Comparison of ENCODE assay signal across 17 cellular contexts in the genomic region with DNA sequence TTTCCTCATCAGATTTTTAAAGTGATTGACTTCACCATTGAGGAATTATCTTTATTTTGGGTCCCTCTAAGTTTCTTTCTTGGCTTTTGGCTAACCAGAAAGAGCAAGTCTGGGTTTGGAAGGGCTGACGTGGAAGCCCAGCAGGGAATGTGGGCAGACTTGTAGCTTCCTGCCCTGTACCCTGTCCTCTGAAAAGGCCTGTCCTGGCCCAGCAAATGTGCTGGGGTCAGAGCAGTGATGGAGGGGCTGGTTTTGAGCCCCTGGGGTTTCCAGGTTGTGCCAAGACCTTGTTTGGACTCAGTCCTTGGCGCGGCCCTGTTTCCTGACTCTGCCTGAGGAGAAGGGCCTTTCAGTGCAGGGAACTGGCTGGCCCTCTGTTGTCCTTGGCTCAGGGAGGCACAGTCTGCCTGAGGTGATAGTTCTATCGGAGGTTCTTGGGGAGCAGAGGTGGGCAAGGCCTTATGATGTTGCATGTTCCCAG.
DNase-seq lines count a peak whose midpoint lies in the region; ATAC-seq, FAIRE-seq and TF ChIP-seq lines count a peak whose summit lies in the region.
"Had no signal": no experiment of that assay in that cellular context is flagged by ENCODE, and none has a peak within 500 bp of the region (broad histone marks: within the 10 kb centered on the region; RNA-seq: fewer than 3 reads in every experiment).

No MANE protein-coding gene starts in this region.

- peak overlapping the region; percentile 69 for H3K9ac ChIP-seq in IMR-90 (ENCODE audit: low read depth, low read length)

- DNase-seq in IMR-90 (peak; percentile 23), cerebellum (ENCODE audit: low spot score) (peak; percentile 50), right atrium auricular region (ENCODE audit: low spot score) (no peak), HTR-8/SVneo (ENCODE audit: insufficient read length, low spot score) (no peak), DMS53 treated with DMSO at 0.1 percent for 48 hours (lab: John Stamatoyannopoulos, UW; ENCODE audit: unreplicated experiment) (no peak)
- DNase-seq in stimulated activated effector memory CD8-positive, alpha-beta T cell treated with anti-CD3 and anti-CD28 coated beads, Interleukin-12 subunit alpha, Interleukin-12 subunit beta, amount 100 ng/mL, for 72 hours (ENCODE audit: low spot score in 2 of 2): no peak
- DNase-seq: activated CD4-positive, alpha-beta T cell treated with anti-CD3 and anti-CD28 coated beads, Interleukin-2, amount 50 U/mL, for 48 hours; activated gamma-delta T cell treated with Interleukin-2 at 50 U/mL for 16 hours; left colon; MM.1S; NCI-H2171 treated with DMSO at 0.1 percent for 48 hours; OCI-M1 had no signal

- no CpG with 5 or more reads among the region's 4 CpGs for WGBS in IMR-90 (ENCODE audit: extremely low coverage in 2 of 2, insufficient read length in 1 of 2), 2 experiments

- H2BK20ac ChIP-seq in IMR-90 (ENCODE audit: low read depth, low read length): peak overlapping the region; percentile 99

- dilution Hi-C loops in IMR-90 (cut with HindIII; ENCODE audit: low sequenced_read_pairs, unreplicated experiment): no loop called here

- CTCF ChIA-PET in IMR-90 (lab: Yijun Ruan, JAX): interaction anchor here (1.0 kb wide), 1 partner anchor 16 kb away, joined by 3 read pairs; no protein-coding TSS in a partner anchor

- H2AK9ac ChIP-seq in IMR-90 (replicated peaks; ENCODE audit: low read depth, low read length, poor library complexity): peak overlapping the region; percentile 99

- H3K36me3 ChIP-seq in IMR-90 (ENCODE audit: control insufficient read depth, insufficient read depth, low read length) (peaks cover 9% of the 10 kb centered on the region), right atrium auricular region (peaks cover 7% of the 10 kb centered on the region)

- H3K56ac ChIP-seq in IMR-90 (ENCODE audit: extremely low read depth, insufficient read depth, low read length): peak overlapping the region; percentile 96

- no peak overlapping the region for H3K4me3 Mint-ChIP-seq in stimulated activated effector memory CD8-positive, alpha-beta T cell treated with anti-CD3 and anti-CD28 coated beads, Interleukin-12 subunit alpha, Interleukin-12 subunit beta, amount 100 ng/mL, for 72 hours
- H3K4me3 Mint-ChIP-seq: CD14-positive monocyte; stimulated activated memory B cell treated with anti-CD40 and anti-IgM and Interleukin-4, amounts not matched to agents 10 μg/mL and 1 μg/mL and 100 μg/mL, for 72 hours; T-helper 1 cell treated with Interleukin-12 subunit alpha and Interleukin-12 subunit beta and Interleukin-4 antibody, amounts not matched to agents 30 μg/mL and 1 μg/mL, for 36 hours had no signal

- H4K8ac ChIP-seq in IMR-90 (ENCODE audit: low read depth in 2 of 2, low read length in 2 of 2): peak overlapping the region; percentile 70 to 99

- TF ChIP-seq RAD21 in IMR-90 (IDR thresholded peaks at IDR 0.05; ENCODE audit: low read length): no peak

- H4K20me1 ChIP-seq in IMR-90 (ENCODE audit: insufficient read depth, low read length): no peaks in the 10 kb centered on the region

- H3K4me1 Mint-ChIP-seq in stimulated activated effector memory CD8-positive, alpha-beta T cell treated with anti-CD3 and anti-CD28 coated beads, Interleukin-12 subunit alpha, Interleukin-12 subunit beta, amount 100 ng/mL, for 72 hours: peaks cover 12% of the 10 kb centered on the region
- H3K4me1 Mint-ChIP-seq: stimulated activated memory B cell treated with anti-CD40 and anti-IgM and Interleukin-4, amounts not matched to agents 10 μg/mL and 1 μg/mL and 100 μg/mL, for 72 hours had no signal

- H3K4me1 ChIP-seq in IMR-90 (ENCODE audit: control insufficient read depth, insufficient read depth, low read length) (peaks cover 65% of the 10 kb centered on the region), right atrium auricular region (peaks cover 0 to 61% of the 10 kb centered on the region in 2 donors)

- no peaks in the 10 kb centered on the region for H3K9me3 Mint-ChIP-seq in stimulated activated effector memory CD8-positive, alpha-beta T cell treated with anti-CD3 and anti-CD28 coated beads, Interleukin-12 subunit alpha, Interleukin-12 subunit beta, amount 100 ng/mL, for 72 hours
- H3K9me3 Mint-ChIP-seq: CD14-positive monocyte; stimulated activated memory B cell treated with anti-CD40 and anti-IgM and Interleukin-4, amounts not matched to agents 10 μg/mL and 1 μg/mL and 100 μg/mL, for 72 hours; T-helper 1 cell treated with Interleukin-12 subunit alpha and Interleukin-12 subunit beta and Interleukin-4 antibody, amounts not matched to agents 30 μg/mL and 1 μg/mL, for 36 hours had no signal

- TF ChIP-seq CTCF in IMR-90 (conservative IDR thresholded peaks at IDR 0.05; ENCODE audit: low read depth, low read length) (no peak), right atrium auricular region (IDR thresholded peaks at IDR 0.05) (no peak)

- FAIRE-seq in HTR-8/SVneo (lab: Jason Lieb, UNC): no peak

- ATAC-seq in IMR-90 (ENCODE audit: low read depth) (no peak), HG03039 (IDR thresholded peaks at IDR 0.05; ENCODE audit: unreplicated experiment) (no peak), GM18517 (IDR thresholded peaks at IDR 0.05; ENCODE audit: unreplicated experiment) (no peak)
- no peak for ATAC-seq in stimulated activated effector memory CD8-positive, alpha-beta T cell treated with anti-CD3 and anti-CD28 coated beads, Interleukin-12 subunit alpha, Interleukin-12 subunit beta, amount 100 ng/mL, for 72 hours
- ATAC-seq: left colon; stimulated activated memory B cell treated with anti-CD40 and anti-IgM and Interleukin-4, amounts not matched to agents 10 μg/mL and 1 μg/mL and 100 μg/mL, for 72 hours had no signal

- no peaks in the 10 kb centered on the region for H3K9me3 ChIP-seq in IMR-90 (ENCODE audit: control insufficient read depth, insufficient read depth, low read length)
- no peaks in the 10 kb centered on the region for H3K9me3 ChIP-seq in right atrium auricular region

- H2AK5ac ChIP-seq in IMR-90 (ENCODE audit: low read depth, low read length): peak overlapping the region; percentile 100

- TF ChIP-seq POLR2A in IMR-90 (IDR thresholded peaks at IDR 0.05; ENCODE audit: low read depth, low read length): no peak

- H3K9me1 ChIP-seq in IMR-90 (ENCODE audit: insufficient read depth, low read length): peaks cover 55% of the 10 kb centered on the region

- H2AFZ ChIP-seq in IMR-90 (replicated peaks; ENCODE audit: low read length, poor library complexity): no peak overlapping the region

- H3K27ac ChIP-seq in IMR-90 (ENCODE audit: insufficient read depth, low read length) (peak overlapping the region; percentile 97), right atrium auricular region (peak overlapping the region; percentile 52 to 55)

- H3K4me3 ChIP-seq in IMR-90 (ENCODE audit: insufficient read depth, low read depth, low read length): no peak overlapping the region
- H3K4me3 ChIP-seq in right atrium auricular region: no peak overlapping the region

- intact Hi-C loops in IMR-90 (cut with micrococcal nuclease): loop anchor here (1.0 to 2.0 kb wide), 4 partner anchors 45 to 269 kb away; a partner anchor contains a TSS

- peak overlapping the region; percentile 98 for H3K18ac ChIP-seq in IMR-90 (ENCODE audit: low read depth, low read length)

- H3K23ac ChIP-seq in IMR-90 (ENCODE audit: low read depth, low read length): peak overlapping the region; percentile 99

- POLR2A ChIA-PET in IMR-90 (lab: Charles Lee; ENCODE audit: unreplicated experiment): interaction anchor here (1.2 kb wide), 1 partner anchor 130 kb away, joined by 5 read pairs; a partner anchor contains a TSS

- H3K27me3 ChIP-seq in IMR-90 (ENCODE audit: control insufficient read depth, insufficient read depth, low read length): no peaks in the 10 kb centered on the region
- H3K27me3 ChIP-seq in right atrium auricular region: no peaks in the 10 kb centered on the region

- H2BK5ac ChIP-seq in IMR-90 (ENCODE audit: low read depth, low read length, poor library complexity, severe bottlenecking): peak overlapping the region; percentile 99

- H4K91ac ChIP-seq in IMR-90 (ENCODE audit: insufficient read depth, low read depth, low read length): peak overlapping the region; percentile 99

- peaks cover 80% of the 10 kb centered on the region for H3K36me3 Mint-ChIP-seq in stimulated activated effector memory CD8-positive, alpha-beta T cell treated with anti-CD3 and anti-CD28 coated beads, Interleukin-12 subunit alpha, Interleukin-12 subunit beta, amount 100 ng/mL, for 72 hours

- in situ Hi-C loops in IMR-90 (cut with MboI; ENCODE audit: low sequenced_read_pairs): no loop called here

- peaks cover 49 to 90% of the 10 kb centered on the region in 2 experiments for H3K79me1 ChIP-seq in IMR-90 (ENCODE audit: low read depth in 1 of 2, low read length in 2 of 2)

- peak overlapping the region; percentile 98 for H3K14ac ChIP-seq in IMR-90 (replicated peaks; ENCODE audit: low read depth, low read length)

- H3K4me2 ChIP-seq in IMR-90 (ENCODE audit: low read depth, low read length): no peak overlapping the region; the same call in 1 of the 2 replicates

- peak overlapping the region; percentile 100 for H2BK120ac ChIP-seq in IMR-90 (ENCODE audit: low read depth, low read length)

- H4K5ac ChIP-seq in IMR-90 (ENCODE audit: low read depth, low read length): peak overlapping the region; percentile 95

- H3K4ac ChIP-seq in IMR-90 (ENCODE audit: low read depth, low read length): peak overlapping the region; percentile 99

- peak overlapping the region; percentile 97; the same call in 2 of the 3 replicates for H2BK15ac ChIP-seq in IMR-90 (ENCODE audit: low read depth, low read length)

- no TSS peak for BruUV-seq in IMR-90 (replicated peaks; lab: Mats Ljungman, UMichigan)

- H3K27ac Mint-ChIP-seq in stimulated activated effector memory CD8-positive, alpha-beta T cell treated with anti-CD3 and anti-CD28 coated beads, Interleukin-12 subunit alpha, Interleukin-12 subunit beta, amount 100 ng/mL, for 72 hours: peak overlapping the region; percentile 55
- H3K27ac Mint-ChIP-seq: stimulated activated memory B cell treated with anti-CD40 and anti-IgM and Interleukin-4, amounts not matched to agents 10 μg/mL and 1 μg/mL and 100 μg/mL, for 72 hours; T-helper 1 cell treated with Interleukin-12 subunit alpha and Interleukin-12 subunit beta and Interleukin-4 antibody, amounts not matched to agents 30 μg/mL and 1 μg/mL, for 36 hours had no signal

TF ChIP-seq in IMR-90, 13 proteins besides CTCF, POLR2A, EP300 and RAD21:
- TF ChIP-seq BHLHE40 (IDR thresholded peaks at IDR 0.05; ENCODE audit: low read depth, low read length): no peak
- no peak for TF ChIP-seq CHD1 (IDR thresholded peaks at IDR 0.05; ENCODE audit: low read depth, low read length)
- no peak for TF ChIP-seq MAFK (IDR thresholded peaks at IDR 0.05; ENCODE audit: low read depth, low read length)
- no peak for TF ChIP-seq FOS (IDR thresholded peaks at IDR 0.05; ENCODE audit: low read depth, low read length)
- no peak for TF ChIP-seq RFX5 (IDR thresholded peaks at IDR 0.05; ENCODE audit: low read depth, low read length)

Comparison
In these comparisons a context has a peak if more than half of its experiments do, and no peak if none do; other contexts are left out.
1. DNase-seq: peak in IMR-90 (single experiment) and cerebellum (single experiment); none in right atrium auricular region (single experiment), stimulated activated effector memory CD8-positive, alpha-beta T cell treated with anti-CD3 and anti-CD28 coated beads, Interleukin-12 subunit alpha, Interleukin-12 subunit beta, amount 100 ng/mL, for 72 hours (0 of 2), HTR-8/SVneo (single experiment) and DMS53 treated with DMSO at 0.1 percent for 48 hours (single experiment).